In the genomic region with DNA sequence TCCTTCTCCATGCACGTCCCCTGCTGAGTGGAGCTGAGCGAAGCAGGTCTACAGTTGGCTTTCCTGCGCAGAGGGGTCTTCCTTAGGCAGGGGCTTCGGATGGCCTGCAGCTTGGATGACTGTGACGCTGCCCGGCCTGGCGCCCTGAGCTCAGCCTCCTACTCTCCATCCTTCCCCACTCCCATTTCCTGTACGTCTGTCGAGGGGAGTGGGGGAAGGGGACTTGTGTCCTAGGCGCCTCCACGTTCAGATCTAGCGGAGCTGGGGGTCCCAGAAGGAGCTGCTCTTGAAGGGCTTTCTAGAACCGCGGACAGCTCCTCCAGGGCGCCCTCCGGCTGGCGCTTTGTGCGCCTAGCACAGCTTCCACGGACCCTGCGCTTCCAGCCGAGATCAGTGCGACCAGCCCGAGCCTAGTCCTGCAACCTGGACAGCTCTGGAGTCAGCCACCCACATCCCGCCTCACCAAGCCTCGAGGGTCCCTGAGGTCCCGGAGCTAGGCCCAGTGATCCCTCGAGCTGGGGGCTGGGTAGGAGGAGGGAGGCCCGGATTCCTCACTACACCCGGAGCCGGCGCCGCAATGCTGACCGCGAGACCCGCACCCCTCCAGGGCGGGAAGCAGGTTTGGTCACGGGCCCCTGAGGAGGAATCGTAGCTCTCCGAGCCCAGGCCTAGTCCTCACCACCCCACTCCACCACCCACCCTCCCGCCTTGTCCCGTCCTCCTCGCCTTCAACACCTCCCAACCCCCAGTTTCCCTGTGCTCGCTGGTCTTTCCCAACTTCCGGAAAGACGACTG, we compare ENCODE assay signal across 9 cellular contexts. TPM values are rescaled to one million over a fixed set of nuclear protein-coding genes. Genes with fewer than 3 reads are reported as not detected.
DNase-seq lines count a peak whose midpoint lies in the region; ATAC-seq and TF ChIP-seq lines count a peak whose summit lies in the region.
"Had no signal": no experiment of that assay in that cellular context is flagged by ENCODE, and none has a peak within 500 bp of the region (broad histone marks: within the 10 kb centered on the region; RNA-seq: fewer than 3 reads in every experiment).

No MANE protein-coding gene starts in this region.

- peaks cover 4% of the 10 kb centered on the region for H3K4me1 ChIP-seq in iPS-18a (ENCODE audit: control insufficient read depth, low read depth, low read length)

- H3K4me3 ChIP-seq in iPS-18a (ENCODE audit: low read length): peak overlapping the region; percentile 39

- no peaks in the 10 kb centered on the region for H3K9me3 ChIP-seq in iPS-18a (ENCODE audit: control insufficient read depth, low read depth, low read length)

- intact Hi-C loops in sciatic nerve (cut with DNase I): no loop called here

- H3K27ac ChIP-seq in iPS-18a (ENCODE audit: low read length): no peak overlapping the region

- peak; percentile 43 for ATAC-seq in sciatic nerve
- ATAC-seq in GM21423 (IDR thresholded peaks at IDR 0.05; ENCODE audit: unreplicated experiment): no peak

- peak; percentile 59 for DNase-seq in GM10266 (ENCODE audit: extremely low spot score)
- peak; percentile 39 for DNase-seq in NCI-H69 (lab: John Stamatoyannopoulos, UW)
- DNase-seq in sciatic nerve (ENCODE audit: low spot score): peak; percentile 61
- no peak for DNase-seq in putamen (ENCODE audit: low spot score)
- DNase-seq in GF-D8 (lab: John Stamatoyannopoulos, UW): no peak
- DNase-seq: activated CD4-positive, alpha-beta T cell treated with anti-CD3 and anti-CD28 coated beads, Interleukin-2, amount 10 ng/mL, durations not matched to agents 7 days and 5 days had no signal

- H3K36me3 ChIP-seq in iPS-18a (ENCODE audit: control insufficient read depth, low read depth, low read length): no peaks in the 10 kb centered on the region

- peaks cover 88% of the 10 kb centered on the region for H3K27me3 ChIP-seq in iPS-18a (ENCODE audit: control insufficient read depth, insufficient read depth, low read length)

- TF ChIP-seq CTCF in GM10266 (IDR thresholded peaks at IDR 0.05; ENCODE audit: control insufficient read depth, insufficient read depth, low read depth, missing control alignments): no peak

- H3K9ac ChIP-seq in iPS-18a (ENCODE audit: low read length): no peak overlapping the region

RNA-seq across cellular contexts. Expression of gene GRID1, which starts 1.8 kb away (rescaled TPM):
- total RNA-seq in sciatic nerve: 15.4 TPM
- total RNA-seq: activated CD4-positive, alpha-beta T cell treated with anti-CD3 and anti-CD28 coated beads, Interleukin-2, amount 10 ng/mL, durations not matched to agents 7 days and 5 days; HT-29 had no signal

Comparison
In these comparisons a context has a peak if more than half of its experiments do, and no peak if none do; other contexts are left out.
1. DNase-seq: peak in GM10266 (single experiment), NCI-H69 (single experiment) and sciatic nerve (single experiment); none in putamen (single experiment) and GF-D8 (single experiment).